8 cellular contexts compared by ENCODE assay signal in the genomic region with DNA sequence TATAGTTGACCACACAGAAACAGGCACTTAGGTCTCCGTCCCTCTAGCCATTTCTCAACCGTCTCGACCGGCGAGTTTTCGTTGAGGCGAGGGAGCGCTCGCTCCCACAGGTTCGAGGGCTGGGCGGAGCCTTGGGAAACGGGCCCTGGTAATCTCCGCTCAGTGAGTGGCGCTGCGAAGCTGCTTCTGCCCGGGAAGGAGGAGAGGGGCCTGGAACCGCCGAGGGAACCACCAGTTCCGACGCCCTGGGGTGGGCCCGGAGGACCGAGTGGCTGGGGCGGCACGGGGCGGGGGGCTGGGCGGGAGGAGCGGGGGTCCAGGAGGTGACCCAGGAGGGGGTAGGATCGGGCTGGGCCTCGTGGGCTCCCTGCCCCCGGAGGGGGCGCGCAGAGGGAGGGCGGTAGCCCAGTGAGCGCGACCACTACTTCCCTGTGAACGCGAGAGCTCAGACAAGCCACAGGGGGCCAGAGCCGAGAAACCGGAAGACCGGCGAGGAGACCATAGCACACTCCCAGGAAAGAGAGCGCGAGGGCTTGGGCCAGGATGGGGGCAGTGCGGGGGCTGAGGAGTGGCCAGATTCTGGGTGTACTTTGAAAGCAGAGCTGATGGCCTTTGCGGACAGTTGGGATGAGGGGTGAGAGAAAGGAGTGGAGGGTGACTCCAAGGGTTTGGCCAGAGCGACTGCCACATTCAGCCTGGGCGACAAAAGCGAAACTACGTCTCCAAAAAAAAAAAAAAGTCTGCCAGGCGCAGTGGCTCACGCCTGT. TPM values are rescaled to one million over a fixed set of nuclear protein-coding genes. Genes with fewer than 3 reads are reported as not detected.
A peak's percentile ranks its signal among the peaks of the same experiment; 100 is the strongest.
DNase-seq lines count a peak whose midpoint lies in the region; ATAC-seq and TF ChIP-seq lines count a peak whose summit lies in the region.

No MANE protein-coding gene starts in this region.

- no peaks in the 10 kb centered on the region for H3K27me3 Mint-ChIP-seq in T-helper 1 cell treated with Interleukin-12 subunit alpha and Interleukin-12 subunit beta and Interleukin-4 antibody, amounts not matched to agents 30 μg/mL and 1 μg/mL, for 36 hours (ENCODE audit: low read depth)

- peak overlapping the region; percentile 85 for H3K4me3 Mint-ChIP-seq in T-helper 1 cell treated with Interleukin-12 subunit alpha and Interleukin-12 subunit beta and Interleukin-4 antibody, amounts not matched to agents 30 μg/mL and 1 μg/mL, for 36 hours

- peak overlapping the region; percentile 67 to 68 for H3K4me3 ChIP-seq in vagina

- TF ChIP-seq POLR2A in vagina (IDR thresholded peaks at IDR 0.05): no peak

- H3K36me3 ChIP-seq in vagina: no peaks in the 10 kb centered on the region

- ATAC-seq in GM19397 (IDR thresholded peaks at IDR 0.05; ENCODE audit: unreplicated experiment) (peak; percentile 26), left cardiac atrium (peak; percentile 86 to 89)

- H3K27ac Mint-ChIP-seq in T-helper 1 cell treated with Interleukin-12 subunit alpha and Interleukin-12 subunit beta and Interleukin-4 antibody, amounts not matched to agents 30 μg/mL and 1 μg/mL, for 36 hours: peak overlapping the region; percentile 100

- TF ChIP-seq CTCF in vagina (IDR thresholded peaks at IDR 0.05): no peak

- H3K9me3 Mint-ChIP-seq in T-helper 1 cell treated with Interleukin-12 subunit alpha and Interleukin-12 subunit beta and Interleukin-4 antibody, amounts not matched to agents 30 μg/mL and 1 μg/mL, for 36 hours: no peaks in the 10 kb centered on the region

- peaks cover 1% of the 10 kb centered on the region for H3K36me3 Mint-ChIP-seq in T-helper 1 cell treated with Interleukin-12 subunit alpha and Interleukin-12 subunit beta and Interleukin-4 antibody, amounts not matched to agents 30 μg/mL and 1 μg/mL, for 36 hours (ENCODE audit: low read depth)

- peaks cover 32% of the 10 kb centered on the region for H3K4me1 Mint-ChIP-seq in T-helper 1 cell treated with Interleukin-12 subunit alpha and Interleukin-12 subunit beta and Interleukin-4 antibody, amounts not matched to agents 30 μg/mL and 1 μg/mL, for 36 hours (ENCODE audit: low read depth)

- H3K27me3 ChIP-seq in vagina: no peaks in the 10 kb centered on the region

- peaks cover 20% of the 10 kb centered on the region for H3K4me1 ChIP-seq in vagina

- H3K27ac ChIP-seq in angular gyrus (ENCODE audit: low read depth, low read length) (peak overlapping the region; percentile 99), vagina (peak overlapping the region; percentile 100)

- H3K9me3 ChIP-seq in vagina: no peaks in the 10 kb centered on the region

- intact Hi-C loops in left cardiac atrium (cut with DNase I) (no loop called here), posterior cingulate gyrus (cut with DNase I) (loop anchor here (2.0 kb wide), 1 partner anchor 20 kb away; no protein-coding TSS in a partner anchor), vagina (cut with DNase I) (no loop called here)

- DNase-seq in AG08395 (ENCODE audit: low spot score): peak; percentile 66
- peak; percentile 86 to 94 (median 91) for DNase-seq in NCI-H1417 (lab: John Stamatoyannopoulos, UW)
- DNase-seq in left cardiac atrium: peak; percentile 88
- DNase-seq in posterior cingulate gyrus: peak; percentile 72 to 97 (median 80)
- no peak for DNase-seq in vagina (ENCODE audit: extremely low spot score in 2 of 2)

RNA-seq across cellular contexts. Expression of a gene that starts 29.9 kb away (rescaled TPM):
- total RNA-seq in left cardiac atrium (10 to 100 TPM; 11.8 to 12.8 TPM), vagina (35.6 TPM)

Comparison
In these comparisons a context has a peak if more than half of its experiments do, and no peak if none do; other contexts are left out.
1. DNase-seq: peak in AG08395 (single experiment), NCI-H1417 (3 of 3), left cardiac atrium (single experiment) and posterior cingulate gyrus (10 of 10); none in vagina (0 of 2).